In genomic region chr14:67764496-67764895, GRCh38 we compare ENCODE assay signal across 24 cellular contexts.
"Had no signal": no experiment of that assay in that cellular context is flagged by ENCODE, and none has a peak within 500 bp of the region (broad histone marks: within the 10 kb centered on the region; RNA-seq: fewer than 3 reads in every experiment).

No MANE protein-coding gene starts in this region.

- H3K27ac Mint-ChIP-seq: activated CD4-positive, alpha-beta T cell treated with anti-CD3 and anti-CD28 coated beads for 36 hours; activated naive CD4-positive, alpha-beta T cell treated with anti-CD3 and anti-CD28 coated beads for 36 hours; activated naive CD8-positive, alpha-beta T cell treated with anti-CD3 and anti-CD28 coated beads, Interleukin-2, amount 10 ng/mL, durations not matched to agents 7 days and 5 days; nephron; stimulated activated naive CD8-positive, alpha-beta T cell treated with anti-CD3 and anti-CD28 coated beads, Interleukin-15, amount 100 ng/mL, for 72 hours had no signal

- H3K9me3 ChIP-seq: breast epithelium, gastrocnemius medialis, neutrophil, ovary, prostate gland, tibial nerve, uterus had no signal

- H3K4me3 Mint-ChIP-seq: activated CD4-positive, alpha-beta T cell treated with anti-CD3 and anti-CD28 coated beads for 36 hours; activated naive CD4-positive, alpha-beta T cell treated with anti-CD3 and anti-CD28 coated beads for 36 hours; activated naive CD8-positive, alpha-beta T cell treated with anti-CD3 and anti-CD28 coated beads, Interleukin-2, amount 10 ng/mL, durations not matched to agents 7 days and 5 days; activated T-cell treated with anti-CD3 and anti-CD28 coated beads, Interleukin-2, amount 50 U/mL, for 72 hours; nephron; stimulated activated naive CD8-positive, alpha-beta T cell treated with anti-CD3 and anti-CD28 coated beads, Interleukin-15, amount 100 ng/mL, for 72 hours had no signal

- DNase-seq: activated CD4-positive, alpha-beta T cell treated with anti-CD3 and anti-CD28 coated beads for 36 hours; activated CD4-positive, alpha-beta T cell treated with anti-CD3 and anti-CD28 coated beads, Interleukin-2, amount 50 U/mL, for 48 hours; activated effector memory CD4-positive, alpha-beta T cell treated with Interleukin-2 at 50 U/mL for 16 hours; activated naive CD4-positive, alpha-beta T cell treated with anti-CD3 and anti-CD28 coated beads for 36 hours; activated naive CD8-positive, alpha-beta T cell treated with anti-CD3 and anti-CD28 coated beads, Interleukin-2, amount 10 ng/mL, durations not matched to agents 7 days and 5 days; activated T-cell treated with anti-CD3 and anti-CD28 coated beads, Interleukin-2, amount 50 U/mL, for 72 hours; amniotic stem cell; erythroblast; gastrocnemius medialis; hypothalamus; midbrain; ovary; right cardiac atrium; stimulated activated CD4-positive, alpha-beta T cell treated with anti-CD3 and anti-CD28 coated beads, Interleukin-4, amount 100 ng/mL, for 24 hours; stimulated activated naive CD8-positive, alpha-beta T cell treated with anti-CD3 and anti-CD28 coated beads, Interleukin-15, amount 100 ng/mL, for 72 hours; T-helper 1 cell; T-helper 9 cell; uterus had no signal

- H3K27me3 Mint-ChIP-seq: activated CD4-positive, alpha-beta T cell treated with anti-CD3 and anti-CD28 coated beads for 36 hours; activated naive CD8-positive, alpha-beta T cell treated with anti-CD3 and anti-CD28 coated beads, Interleukin-2, amount 10 ng/mL, durations not matched to agents 7 days and 5 days; stimulated activated naive CD8-positive, alpha-beta T cell treated with anti-CD3 and anti-CD28 coated beads, Interleukin-15, amount 100 ng/mL, for 72 hours had no signal

- H3K4me1 Mint-ChIP-seq: activated CD4-positive, alpha-beta T cell treated with anti-CD3 and anti-CD28 coated beads for 36 hours; nephron; stimulated activated naive CD8-positive, alpha-beta T cell treated with anti-CD3 and anti-CD28 coated beads, Interleukin-15, amount 100 ng/mL, for 72 hours had no signal

- H3K4me1 ChIP-seq: breast epithelium, gastrocnemius medialis, prostate gland, tibial nerve, uterus had no signal

- H3K9me3 Mint-ChIP-seq: activated naive CD4-positive, alpha-beta T cell treated with anti-CD3 and anti-CD28 coated beads for 36 hours; activated naive CD8-positive, alpha-beta T cell treated with anti-CD3 and anti-CD28 coated beads, Interleukin-2, amount 10 ng/mL, durations not matched to agents 7 days and 5 days; activated T-cell treated with anti-CD3 and anti-CD28 coated beads, Interleukin-2, amount 50 U/mL, for 72 hours; nephron; stimulated activated naive CD8-positive, alpha-beta T cell treated with anti-CD3 and anti-CD28 coated beads, Interleukin-15, amount 100 ng/mL, for 72 hours had no signal

- H3K27me3 ChIP-seq: breast epithelium, gastrocnemius medialis, neutrophil, ovary, tibial nerve, uterus had no signal

- H3K27ac ChIP-seq: breast epithelium, coronary artery, gastrocnemius medialis, ovary, prostate gland, tibial nerve, uterus had no signal

- ATAC-seq: activated CD4-positive, alpha-beta T cell treated with anti-CD3 and anti-CD28 coated beads for 36 hours; activated T-cell treated with anti-CD3 and anti-CD28 coated beads, Interleukin-2, amount 50 U/mL, for 72 hours; gastrocnemius medialis; right cardiac atrium; stimulated activated naive CD8-positive, alpha-beta T cell treated with anti-CD3 and anti-CD28 coated beads, Interleukin-15, amount 100 ng/mL, for 72 hours had no signal

- H3K4me3 ChIP-seq: breast epithelium, coronary artery, gastrocnemius medialis, ovary, prostate gland, tibial nerve, uterus had no signal

- H3K36me3 ChIP-seq: ovary had no signal
